23 cellular contexts compared by ENCODE assay signal in genomic region chr1:115239148-115239820, GRCh38.
DNase-seq lines count a peak whose midpoint lies in the region; ATAC-seq and TF ChIP-seq lines count a peak whose summit lies in the region.
"Had no signal": no experiment of that assay in that cellular context is flagged by ENCODE, and none has a peak within 500 bp of the region (broad histone marks: within the 10 kb centered on the region; RNA-seq: fewer than 3 reads in every experiment).

No MANE protein-coding gene starts in this region.

- no peak overlapping the region for H3K4me3 ChIP-seq in body of pancreas
- H3K4me3 ChIP-seq: dorsolateral prefrontal cortex, heart left ventricle, ovary, right lobe of liver had no signal

- no peak for TF ChIP-seq CTCF in body of pancreas (IDR thresholded peaks at IDR 0.05)

- WGBS in body of pancreas, 2 donors: 91 to 100% methylated on average over 1 of the region's 1 CpG

- DNase-seq in AG08396 (ENCODE audit: low spot score) (peak; percentile 40), HCEC 1CT (peak; percentile 34), body of pancreas (no peak), iris pigment epithelial cell (ENCODE audit: low read depth) (peak; percentile 42), NCI-H82 (lab: John Stamatoyannopoulos, UW) (no peak)
- no peak for DNase-seq in activated naive CD4-positive, alpha-beta T cell (lab: John Stamatoyannopoulos, UW)
- DNase-seq: activated CD4-positive, alpha-beta memory T cell treated with anti-CD3 and anti-CD28 coated beads, Interleukin-2, amount 10 ng/mL, durations not matched to agents 7 days and 5 days; activated T-cell treated with anti-CD3 and anti-CD28 coated beads, Interleukin-2, amount 50 U/mL, for 4 hours; AML-193; dorsolateral prefrontal cortex; GF-D8; heart left ventricle; MM.1S; NCI-H187 treated with DMSO at 0.1 percent for 48 hours; NCI-H510A; ovary; right lobe of liver; stimulated activated naive CD8-positive, alpha-beta T cell treated with anti-CD3 and anti-CD28 coated beads, Interleukin-15, amount 100 ng/mL, for 72 hours; T-helper 1 cell had no signal

- intact Hi-C loops in body of pancreas (cut with DNase I): no loop called here

- H3K9me3 ChIP-seq in body of pancreas: no peaks in the 10 kb centered on the region
- H3K9me3 ChIP-seq: ovary, right lobe of liver had no signal

- H3K36me3 ChIP-seq in body of pancreas (replicated peaks in 1 of 2; ENCODE audit: insufficient read depth in 1 of 2, low read depth in 2 of 2): no peaks in the 10 kb centered on the region
- H3K36me3 ChIP-seq: heart left ventricle, ovary, right lobe of liver, WERI-Rb-1 had no signal

- ATAC-seq in body of pancreas (peak; percentile 36), GM21423 (IDR thresholded peaks at IDR 0.05; ENCODE audit: unreplicated experiment) (no peak), GM19463 (IDR thresholded peaks at IDR 0.05; ENCODE audit: unreplicated experiment) (no peak)
- ATAC-seq: activated naive CD4-positive, alpha-beta T cell treated with anti-CD3 and anti-CD28 coated beads, Interleukin-2, amount 50 U/mL, for 72 hours; activated T-cell treated with anti-CD3 and anti-CD28 coated beads, Interleukin-2, amount 50 U/mL, for 4 hours; right lobe of liver; stimulated activated naive CD8-positive, alpha-beta T cell treated with anti-CD3 and anti-CD28 coated beads, Interleukin-15, amount 100 ng/mL, for 72 hours had no signal

- no peaks in the 10 kb centered on the region for H3K27me3 ChIP-seq in body of pancreas
- H3K27me3 ChIP-seq: heart left ventricle, ovary, right lobe of liver had no signal

- peaks cover 14% of the 10 kb centered on the region for H3K4me1 ChIP-seq in body of pancreas
- H3K4me1 ChIP-seq: heart left ventricle, right lobe of liver had no signal

- H3K27ac ChIP-seq in body of pancreas: no peak overlapping the region
- H3K27ac ChIP-seq: dorsolateral prefrontal cortex, heart left ventricle, ovary, right lobe of liver, WERI-Rb-1 had no signal

- no peak for TF ChIP-seq POLR2A in body of pancreas (IDR thresholded peaks at IDR 0.05)

Comparison
In these comparisons a context has a peak if more than half of its experiments do, and no peak if none do; other contexts are left out.
1. DNase-seq: peak in AG08396 (single experiment), HCEC 1CT (single experiment) and iris pigment epithelial cell (single experiment); none in body of pancreas (0 of 4), NCI-H82 (single experiment) and activated naive CD4-positive, alpha-beta T cell (0 of 4).